1 cellular context compared by ENCODE assay signal in the genomic region with DNA sequence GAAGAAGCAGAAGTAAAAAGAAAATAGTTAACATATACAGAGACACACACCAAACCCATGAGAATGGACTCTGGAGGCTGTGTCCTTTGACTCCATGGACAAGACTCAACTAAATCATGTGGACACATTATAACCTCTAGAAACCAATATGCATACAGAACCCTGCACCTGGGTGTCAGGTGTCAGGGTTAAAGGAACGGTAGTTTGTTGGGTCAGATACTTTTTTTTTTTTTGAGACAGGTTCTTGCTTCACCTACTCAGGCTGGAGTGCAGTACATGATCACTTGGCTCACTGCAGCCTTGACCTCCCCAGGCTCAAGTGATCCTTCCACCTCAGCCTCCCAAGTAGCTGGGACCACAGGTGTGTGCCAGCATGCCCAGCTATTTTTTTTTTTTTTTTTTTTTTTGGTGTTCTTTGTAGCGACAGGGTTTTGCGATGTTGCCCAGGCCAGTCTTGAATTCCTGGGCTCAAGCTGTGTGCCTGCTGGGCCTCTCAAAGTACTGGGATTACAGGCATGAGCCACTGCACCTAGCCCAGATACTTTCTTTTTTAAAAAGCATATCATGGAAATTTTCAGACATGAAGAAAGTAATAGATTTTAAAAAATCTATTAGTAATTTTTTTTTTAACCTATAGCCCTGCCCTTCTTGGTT.
TF ChIP-seq lines count a peak whose summit lies in the region.

No MANE protein-coding gene starts in this region.

TF ChIP-seq in HEK293, 187 proteins besides CTCF, POLR2A, EP300 and RAD21 (continued from another document):
- TF ChIP-seq ZSCAN30 (tag by site-specific recombination; IDR thresholded peaks at IDR 0.05) (no peak), ZNF837 (tag by site-specific recombination; IDR thresholded peaks at IDR 0.05) (no peak)
- TF ChIP-seq, protein P1, sequence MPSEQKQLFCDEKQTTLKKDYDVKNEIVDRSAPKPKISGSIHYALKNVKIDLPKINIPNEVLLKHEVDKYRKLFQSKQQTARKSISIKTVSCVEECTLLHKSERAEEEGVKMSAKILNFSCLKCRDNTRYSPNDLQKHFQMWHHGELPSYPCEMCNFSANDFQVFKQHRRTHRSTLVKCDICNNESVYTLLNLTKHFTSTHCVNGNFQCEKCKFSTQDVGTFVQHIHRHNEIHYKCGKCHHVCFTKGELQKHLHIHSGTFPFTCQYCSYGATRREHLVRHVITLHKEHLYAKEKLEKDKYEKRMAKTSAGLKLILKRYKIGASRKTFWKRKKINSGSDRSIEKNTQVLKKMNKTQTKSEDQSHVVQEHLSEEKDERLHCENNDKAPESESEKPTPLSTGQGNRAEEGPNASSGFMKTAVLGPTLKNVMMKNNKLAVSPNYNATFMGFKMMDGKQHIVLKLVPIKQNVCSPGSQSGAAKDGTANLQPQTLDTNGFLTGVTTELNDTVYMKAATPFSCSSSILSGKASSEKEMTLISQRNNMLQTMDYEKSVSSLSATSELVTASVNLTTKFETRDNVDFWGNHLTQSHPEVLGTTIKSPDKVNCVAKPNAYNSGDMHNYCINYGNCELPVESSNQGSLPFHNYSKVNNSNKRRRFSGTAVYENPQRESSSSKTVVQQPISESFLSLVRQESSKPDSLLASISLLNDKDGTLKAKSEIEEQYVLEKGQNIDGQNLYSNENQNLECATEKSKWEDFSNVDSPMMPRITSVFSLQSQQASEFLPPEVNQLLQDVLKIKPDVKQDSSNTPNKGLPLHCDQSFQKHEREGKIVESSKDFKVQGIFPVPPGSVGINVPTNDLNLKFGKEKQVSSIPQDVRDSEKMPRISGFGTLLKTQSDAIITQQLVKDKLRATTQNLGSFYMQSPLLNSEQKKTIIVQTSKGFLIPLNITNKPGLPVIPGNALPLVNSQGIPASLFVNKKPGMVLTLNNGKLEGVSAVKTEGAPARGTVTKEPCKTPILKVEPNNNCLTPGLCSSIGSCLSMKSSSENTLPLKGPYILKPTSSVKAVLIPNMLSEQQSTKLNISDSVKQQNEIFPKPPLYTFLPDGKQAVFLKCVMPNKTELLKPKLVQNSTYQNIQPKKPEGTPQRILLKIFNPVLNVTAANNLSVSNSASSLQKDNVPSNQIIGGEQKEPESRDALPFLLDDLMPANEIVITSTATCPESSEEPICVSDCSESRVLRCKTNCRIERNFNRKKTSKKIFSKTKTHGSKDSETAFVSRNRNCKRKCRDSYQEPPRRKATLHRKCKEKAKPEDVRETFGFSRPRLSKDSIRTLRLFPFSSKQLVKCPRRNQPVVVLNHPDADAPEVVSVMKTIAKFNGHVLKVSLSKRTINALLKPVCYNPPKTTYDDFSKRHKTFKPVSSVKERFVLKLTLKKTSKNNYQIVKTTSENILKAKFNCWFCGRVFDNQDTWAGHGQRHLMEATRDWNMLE (tag by site-specific recombination; conservative IDR thresholded peaks at IDR 0.05; ENCODE audit: low read depth), result no peak
